ENCODE assay signal across 27 cellular contexts in genomic region chr2:50957880-50958279, GRCh38.
A peak's percentile ranks its signal among the peaks of the same experiment; 100 is the strongest.
DNase-seq lines count a peak whose midpoint lies in the region; ATAC-seq and TF ChIP-seq lines count a peak whose summit lies in the region.
"Had no signal": no experiment of that assay in that cellular context is flagged by ENCODE, and none has a peak within 500 bp of the region (broad histone marks: within the 10 kb centered on the region; RNA-seq: fewer than 3 reads in every experiment).

No MANE protein-coding gene starts in this region.

- no peak overlapping the region for H3K27ac ChIP-seq in GM23248
- no peak overlapping the region for H3K27ac ChIP-seq in fibroblast of lung (ENCODE audit: insufficient read depth, low read length)
- H3K27ac ChIP-seq: adrenal gland, C4-2B, gastrocnemius medialis, lower lobe of right lung, neutrophil, RWPE1, SK-N-MC had no signal

- H3K4me2 ChIP-seq in GM23248 (ENCODE audit: unreplicated experiment) (no peak overlapping the region), fibroblast of lung (ENCODE audit: extremely low read depth, insufficient read depth, low read length) (peak overlapping the region; percentile 13)

- H3K36me3 ChIP-seq in GM23248 (ENCODE audit: low read depth) (no peaks in the 10 kb centered on the region), adipocyte (ENCODE audit: control insufficient read depth, insufficient read depth, low read length, severe bottlenecking) (no peaks in the 10 kb centered on the region), fibroblast of lung (ENCODE audit: control insufficient read depth, insufficient read depth, low read length) (no peaks in the 10 kb centered on the region)
- H3K36me3 ChIP-seq: adrenal gland, gastrocnemius medialis, lower lobe of right lung, neutrophil had no signal

- no peaks in the 10 kb centered on the region for H3K9me2 ChIP-seq in GM23248 (ENCODE audit: insufficient read depth)

- intact Hi-C loops in sciatic nerve (cut with DNase I), result no loop called here

- no peak for TF ChIP-seq CTCF in fibroblast of lung (conservative IDR thresholded peaks at IDR 0.05 in 1 of 2, IDR thresholded peaks at IDR 0.05 in 1 of 2; ENCODE audit: low read depth in 1 of 2, low read length in 2 of 2)

- H3K79me2 ChIP-seq in GM23248 (ENCODE audit: insufficient read depth) (no peaks in the 10 kb centered on the region), fibroblast of lung (ENCODE audit: control insufficient read depth, insufficient read depth, low read length) (no peaks in the 10 kb centered on the region)

- DNase-seq in GM23248 (no peak), adipocyte (ENCODE audit: low read depth) (peak; percentile 82), fibroblast of lung (ENCODE audit: low read depth in 2 of 2) (peak; percentile 50 to 60), sciatic nerve (ENCODE audit: low spot score) (no peak), ACHN (no peak)
- DNase-seq: activated CD8-positive, alpha-beta T cell treated with anti-CD3 and anti-CD28 coated beads, Interleukin-2, amount 10 ng/mL, durations not matched to agents 7 days and 5 days; activated T-cell treated with anti-CD3 and anti-CD28 coated beads, Interleukin-2, amount 50 U/mL, for 1 hour; adrenal gland; central memory CD4-positive, alpha-beta T cell; gastrocnemius medialis; H7; lower lobe of right lung; NCI-H146; NCI-H2171; NCI-H526; retina; stimulated activated CD4-positive, alpha-beta T cell treated with anti-CD3 and anti-CD28 coated beads, Interleukin-15, amount 100 ng/mL, for 24 hours; substantia nigra; T-helper 9 cell had no signal

- no peaks in the 10 kb centered on the region for H3K9me3 ChIP-seq in GM23248 (ENCODE audit: low read depth)
- no peaks in the 10 kb centered on the region for H3K9me3 ChIP-seq in adipocyte (ENCODE audit: control insufficient read depth, low read length)
- H3K9me3 ChIP-seq in fibroblast of lung (ENCODE audit: control insufficient read depth, insufficient read depth, low read depth, low read length), result no peaks in the 10 kb centered on the region
- H3K9me3 ChIP-seq: adrenal gland, gastrocnemius medialis, lower lobe of right lung, neutrophil had no signal

- no peak overlapping the region for H3K9ac ChIP-seq in GM23248
- peak overlapping the region; percentile 24 for H3K9ac ChIP-seq in adipocyte (ENCODE audit: low read length)
- H3K9ac ChIP-seq in fibroblast of lung (ENCODE audit: insufficient read depth, low read length), result no peak overlapping the region

- in situ Hi-C loops in GM23248 (cut with MboI) (no loop called here), ACHN (cut with HindIII; ENCODE audit: low pct_ligation_motif_present, low pct_unique_long_range_greater_than_20kb, low sequenced_read_pairs) (no loop called here)

- H3K4me3 ChIP-seq in GM23248 (no peak overlapping the region), adipocyte (ENCODE audit: low read length) (peak overlapping the region; percentile 73), fibroblast of lung (replicated peaks in 1 of 4; ENCODE audit: control extremely low read depth in 1 of 4, insufficient read depth in 1 of 4, low read depth in 3 of 4, low read length in 4 of 4) (peak overlapping the region in 1 of 4 experiments; percentile 1)
- H3K4me3 ChIP-seq: adrenal gland, gastrocnemius medialis, K562, lower lobe of right lung, SK-N-MC had no signal

- H4K20me1 ChIP-seq in GM23248 (ENCODE audit: insufficient read depth) (no peaks in the 10 kb centered on the region), fibroblast of lung (ENCODE audit: control insufficient read depth, extremely low read depth, insufficient read depth, low read length) (no peaks in the 10 kb centered on the region)

- H3K4me1 ChIP-seq in GM23248 (ENCODE audit: insufficient read depth) (no peaks in the 10 kb centered on the region), adipocyte (ENCODE audit: control insufficient read depth, insufficient read depth, low read length) (peaks cover 18% of the 10 kb centered on the region), fibroblast of lung (ENCODE audit: control insufficient read depth, extremely low read depth, insufficient read depth, low read length) (no peaks in the 10 kb centered on the region)
- H3K4me1 ChIP-seq: adrenal gland, gastrocnemius medialis, lower lobe of right lung had no signal

- peak overlapping the region; percentile 35; the same call in 1 of the 2 replicates for H2AFZ ChIP-seq in GM23248
- no peak overlapping the region for H2AFZ ChIP-seq in fibroblast of lung (ENCODE audit: low read length)

- WGBS in GM23248 (ENCODE audit: low coverage in 1 of 2, low lambda C conversion rate in 2 of 2, missing lambda C conversion rate in 2 of 2), 2 experiments, result 4 to 6% methylated on average over 3 of the region's 3 CpGs

- H3K27me3 ChIP-seq in GM23248 (replicated peaks; ENCODE audit: insufficient read depth) (no peaks in the 10 kb centered on the region), adipocyte (replicated peaks; ENCODE audit: control insufficient read depth, insufficient read depth, low read length) (no peaks in the 10 kb centered on the region), fibroblast of lung (ENCODE audit: control insufficient read depth, insufficient read depth, low read length) (no peaks in the 10 kb centered on the region)
- H3K27me3 ChIP-seq: adrenal gland, gastrocnemius medialis, neutrophil had no signal

- H3F3A ChIP-seq in GM23248 (ENCODE audit: insufficient read depth), result no peaks in the 10 kb centered on the region

- peak; percentile 85 for ATAC-seq in sciatic nerve
- no peak for ATAC-seq in HG02623 (IDR thresholded peaks at IDR 0.05; ENCODE audit: unreplicated experiment)
- ATAC-seq in GM21786 (IDR thresholded peaks at IDR 0.05; ENCODE audit: unreplicated experiment), result no peak
- no peak for ATAC-seq in SK-N-SH treated with all-trans-retinoic acid at 6 μM for 48 hours
- ATAC-seq: activated CD8-positive, alpha-beta T cell treated with anti-CD3 and anti-CD28 coated beads, Interleukin-2, amount 10 ng/mL, durations not matched to agents 7 days and 5 days; gastrocnemius medialis; K562; lower lobe of right lung had no signal

TF ChIP-seq in SK-N-SH treated with all-trans-retinoic acid at 6 μM for 48 hours, 23 proteins besides CTCF, POLR2A, EP300 and RAD21 (continues in another document):
- TF ChIP-seq ZFP30 (CRISPR knock-in tag; IDR thresholded peaks at IDR 0.05) (no peak), TSHZ2 (CRISPR knock-in tag; IDR thresholded peaks at IDR 0.05) (no peak), ARNTL (CRISPR knock-in tag; IDR thresholded peaks at IDR 0.05; ENCODE audit: borderline replicate concordance, low read depth) (no peak), RARB (CRISPR knock-in tag; IDR thresholded peaks at IDR 0.05) (no peak), CSRNP3 (CRISPR knock-in tag; IDR thresholded peaks at IDR 0.05) (no peak), ESRRG (CRISPR knock-in tag; IDR thresholded peaks at IDR 0.05) (no peak), CSDC2 (CRISPR knock-in tag; IDR thresholded peaks at IDR 0.05) (no peak), PATZ1 (CRISPR knock-in tag; IDR thresholded peaks at IDR 0.05; ENCODE audit: borderline replicate concordance) (no peak), ZC3H10 (CRISPR knock-in tag; IDR thresholded peaks at IDR 0.05) (no peak), SNAI2 (CRISPR knock-in tag; IDR thresholded peaks at IDR 0.05) (no peak)

Comparison
In these comparisons a context has a peak if more than half of its experiments do, and no peak if none do; other contexts are left out.
1. DNase-seq: peak in adipocyte (single experiment) and fibroblast of lung (2 of 2); none in GM23248 (single experiment), sciatic nerve (single experiment) and ACHN (single experiment).